ENCODE assay signal across 8 cellular contexts in genomic region chr2:65128297-65129190, GRCh38. TPM values are rescaled to one million over a fixed set of nuclear protein-coding genes. Genes with fewer than 3 reads are reported as not detected.
DNase-seq lines count a peak whose midpoint lies in the region; TF ChIP-seq lines count a peak whose summit lies in the region.

No MANE protein-coding gene starts in this region.

- peak overlapping the region; percentile 94 for H3K27ac Mint-ChIP-seq in activated naive CD4-positive, alpha-beta T cell treated with anti-CD3 and anti-CD28 coated beads for 36 hours

- H3K27me3 ChIP-seq in esophagus squamous epithelium (no peaks in the 10 kb centered on the region), ovary (no peaks in the 10 kb centered on the region)

- H3K4me3 ChIP-seq in esophagus squamous epithelium (peak overlapping the region; percentile 86 to 97 (median 92)), ovary (peak overlapping the region; percentile 54)

- no peaks in the 10 kb centered on the region for H3K27me3 Mint-ChIP-seq in activated naive CD4-positive, alpha-beta T cell treated with anti-CD3 and anti-CD28 coated beads for 36 hours (ENCODE audit: low read depth)

- H3K4me1 ChIP-seq in esophagus squamous epithelium: peaks cover 18 to 59% (median 40%) of the 10 kb centered on the region in 3 donors
- H3K4me1 ChIP-seq in ovary (ENCODE audit: insufficient read depth): peaks cover 14% of the 10 kb centered on the region

- peaks cover 45% of the 10 kb centered on the region for H3K4me1 Mint-ChIP-seq in activated naive CD4-positive, alpha-beta T cell treated with anti-CD3 and anti-CD28 coated beads for 36 hours (ENCODE audit: low read depth)

- no peak for TF ChIP-seq CTCF in esophagus squamous epithelium (IDR thresholded peaks at IDR 0.05)
- TF ChIP-seq CTCF in ovary (IDR thresholded peaks at IDR 0.05): no peak

- no peaks in the 10 kb centered on the region for H3K9me3 ChIP-seq in esophagus squamous epithelium
- no peaks in the 10 kb centered on the region for H3K9me3 ChIP-seq in ovary

- TF ChIP-seq EP300 in ovary (IDR thresholded peaks at IDR 0.05): no peak

- no peaks in the 10 kb centered on the region for H3K9me3 Mint-ChIP-seq in activated naive CD4-positive, alpha-beta T cell treated with anti-CD3 and anti-CD28 coated beads for 36 hours

- H3K27ac ChIP-seq in esophagus squamous epithelium (peak overlapping the region; percentile 96 to 100 (median 100)), ovary (peak overlapping the region in 1 of 2 donors; percentile 80)

- intact Hi-C loops in activated naive CD4-positive, alpha-beta T cell treated with anti-CD3 and anti-CD28 coated beads for 36 hours (cut with micrococcal nuclease): loop anchor here (2.0 to 5.0 kb wide), 2 partner anchors 16 to 1286 kb away; partner anchors contain the start of gene UGP2
- intact Hi-C loops in esophagus squamous epithelium (cut with DNase I): loop anchor here (10.0 kb wide), 1 partner anchor 54 kb away; no protein-coding TSS in a partner anchor
- intact Hi-C loops in ovary (cut with DNase I): loop anchor here in 2 of 4 donors (2.0 to 10.0 kb wide), 2 partner anchors 54 to 64 kb away; no protein-coding TSS in a partner anchor

- CTCF ChIA-PET in activated naive CD4-positive, alpha-beta T cell treated with anti-CD3 and anti-CD28 coated beads for 36 hours (lab: Charles Lee): interaction anchor here (0.5 to 2.4 kb wide), 5 partner anchors 41 to 87 kb away, joined by 3 to 11 read pairs (median 3); no protein-coding TSS in a partner anchor

- peaks cover 2% of the 10 kb centered on the region for H3K36me3 Mint-ChIP-seq in activated naive CD4-positive, alpha-beta T cell treated with anti-CD3 and anti-CD28 coated beads for 36 hours (ENCODE audit: low read depth)

- DNase-seq in activated naive CD4-positive, alpha-beta T cell treated with anti-CD3 and anti-CD28 coated beads for 36 hours: peak; percentile 30
- no peak for DNase-seq in activated naive CD4-positive, alpha-beta T cell (lab: John Stamatoyannopoulos, UW)
- peak; percentile 70 for DNase-seq in SKM-1 (lab: John Stamatoyannopoulos, UW; ENCODE audit: unreplicated experiment)
- no peak for DNase-seq in esophagus squamous epithelium (lab: John Stamatoyannopoulos, UW)
- no peak for DNase-seq in ovary
- no peak for DNase-seq in NCI-H446 (lab: John Stamatoyannopoulos, UW)
- no peak for DNase-seq in COLO668 (lab: John Stamatoyannopoulos, UW; ENCODE audit: unreplicated experiment)
- no peak for DNase-seq in hepatic stellate cell (ENCODE audit: low spot score)

- peak overlapping the region; percentile 95 for H3K4me3 Mint-ChIP-seq in activated naive CD4-positive, alpha-beta T cell treated with anti-CD3 and anti-CD28 coated beads for 36 hours

- TF ChIP-seq POLR2A in esophagus squamous epithelium (IDR thresholded peaks at IDR 0.05) (no peak), ovary (IDR thresholded peaks at IDR 0.05) (no peak)

- WGBS in esophagus squamous epithelium, 2 donors: 4 to 8% methylated on average over 8 of the region's 8 CpGs
- WGBS in ovary, 3 donors: 6 to 9% (median 7%) methylated on average over 8 of the region's 8 CpGs

- no peaks in the 10 kb centered on the region for H3K36me3 ChIP-seq in esophagus squamous epithelium
- H3K36me3 ChIP-seq in ovary: no peaks in the 10 kb centered on the region

RNA-seq across cellular contexts. Expression of gene RAB1A, which starts 1.4 kb away (rescaled TPM):
- 10 to 100 TPM; 60.8 to 61.3 TPM for total RNA-seq in activated naive CD4-positive, alpha-beta T cell treated with anti-CD3 and anti-CD28 coated beads for 36 hours
- total RNA-seq in esophagus squamous epithelium: 100 to 1,000 TPM in 1 of 4 donors, 10 to 100 TPM in 3; 72.6 to 101 (median 78.3) TPM
- total RNA-seq in ovary: 100 to 1,000 TPM in 4 of 7 donors, 10 to 100 TPM in 3; 57.5 to 118 (median 104) TPM
- polyA plus RNA-seq in ovary: 100 to 1,000 TPM in 1 of 2 donors, 10 to 100 TPM in 1; 78.4 to 125 TPM

Comparison
In these comparisons a context has a peak if more than half of its experiments do, and no peak if none do; other contexts are left out.
1. DNase-seq: peak in activated naive CD4-positive, alpha-beta T cell treated with anti-CD3 and anti-CD28 coated beads for 36 hours (single experiment) and SKM-1 (single experiment); none in activated naive CD4-positive, alpha-beta T cell (0 of 4), esophagus squamous epithelium (single experiment), ovary (0 of 5), NCI-H446 (0 of 2), COLO668 (single experiment) and hepatic stellate cell (single experiment).